12 cellular contexts compared by ENCODE assay signal in genomic region chr7:122802211-122802833, GRCh38.
A peak's percentile ranks its signal among the peaks of the same experiment; 100 is the strongest.
DNase-seq lines count a peak whose midpoint lies in the region; ATAC-seq and TF ChIP-seq lines count a peak whose summit lies in the region.
"Had no signal": no experiment of that assay in that cellular context is flagged by ENCODE, and none has a peak within 500 bp of the region (broad histone marks: within the 10 kb centered on the region; RNA-seq: fewer than 3 reads in every experiment).

No MANE protein-coding gene starts in this region.

- H3K27ac ChIP-seq in CD4-positive, alpha-beta memory T cell (ENCODE audit: low read depth, low read length), result no peak overlapping the region
- H3K27ac ChIP-seq in hepatocyte, result no peak overlapping the region
- H3K27ac ChIP-seq: tibial artery had no signal

- DNase-seq in M059J (ENCODE audit: low read depth) (peak; percentile 2), endothelial cell (ENCODE audit: low spot score) (peak; percentile 23), hepatocyte (ENCODE audit: low spot score) (no peak)
- DNase-seq in CD4-positive, alpha-beta memory T cell, result no peak
- DNase-seq: CD8-positive, alpha-beta T cell; stimulated activated CD4-positive, alpha-beta T cell treated with anti-CD3 and anti-CD28 coated beads, Interleukin-2, amount 100 ng/mL, for 48 hours had no signal

- H3K36me3 ChIP-seq in neuron (ENCODE audit: insufficient read depth, low read length) (no peaks in the 10 kb centered on the region), hepatocyte (replicated peaks; ENCODE audit: insufficient read depth, low read depth) (no peaks in the 10 kb centered on the region)
- no peaks in the 10 kb centered on the region for H3K36me3 ChIP-seq in CD4-positive, alpha-beta memory T cell (ENCODE audit: insufficient read depth, low read length)
- H3K36me3 ChIP-seq: tibial artery had no signal

- no peaks in the 10 kb centered on the region for H3K9me2 ChIP-seq in hepatocyte (replicated peaks; ENCODE audit: insufficient read depth)

- no peaks in the 10 kb centered on the region for H3K9me3 Mint-ChIP-seq in endothelial cell (ENCODE audit: unreplicated experiment)
- peaks cover 0 to 2% (median 0%) of the 10 kb centered on the region in 8 donors for H3K9me3 Mint-ChIP-seq in CD4-positive, alpha-beta memory T cell
- H3K9me3 Mint-ChIP-seq: CD8-positive, alpha-beta T cell had no signal

- no peaks in the 10 kb centered on the region for H3K79me2 ChIP-seq in hepatocyte

- H3K36me3 Mint-ChIP-seq in endothelial cell (ENCODE audit: low read depth, unreplicated experiment), result no peaks in the 10 kb centered on the region
- no peaks in the 10 kb centered on the region for H3K36me3 Mint-ChIP-seq in CD4-positive, alpha-beta memory T cell
- H3K36me3 Mint-ChIP-seq: activated naive CD8-positive, alpha-beta T cell; CD8-positive, alpha-beta T cell had no signal

- H3K4me3 ChIP-seq in neuron (ENCODE audit: low read length) (no peak overlapping the region), hepatocyte (no peak overlapping the region)
- no peak overlapping the region for H3K4me3 ChIP-seq in CD4-positive, alpha-beta memory T cell (ENCODE audit: low read length in 2 of 2)
- H3K4me3 ChIP-seq: tibial artery had no signal

- peaks cover 3% of the 10 kb centered on the region for H3K4me1 ChIP-seq in neuron (ENCODE audit: insufficient read depth, low read length)
- no peaks in the 10 kb centered on the region for H3K4me1 ChIP-seq in CD4-positive, alpha-beta memory T cell (ENCODE audit: insufficient read depth, low read length)
- H3K4me1 ChIP-seq in hepatocyte (ENCODE audit: insufficient read depth), result no peaks in the 10 kb centered on the region

- H2AFZ ChIP-seq in neuron (ENCODE audit: low read depth, low read length) (peak overlapping the region; percentile 2), hepatocyte (no peak overlapping the region)

- H4K20me1 ChIP-seq in hepatocyte (ENCODE audit: insufficient read depth, poor library complexity, severe bottlenecking), result no peaks in the 10 kb centered on the region

- POLR2A ChIA-PET in CD4-positive, alpha-beta memory T cell (lab: Charles Lee; ENCODE audit: partially characterized antibody), result no interaction called here

- no peak overlapping the region for H3K4me2 ChIP-seq in hepatocyte

- CTCF ChIA-PET in CD4-positive, alpha-beta memory T cell (lab: Charles Lee; ENCODE audit: partially characterized antibody), result no interaction called here

- peak overlapping the region; percentile 93 for H3K27ac Mint-ChIP-seq in endothelial cell (ENCODE audit: unreplicated experiment)
- H3K27ac Mint-ChIP-seq in CD4-positive, alpha-beta memory T cell, result peak overlapping the region in 1 of 7 donors; percentile 1
- H3K27ac Mint-ChIP-seq: activated naive CD8-positive, alpha-beta T cell; CD8-positive, alpha-beta T cell had no signal

- WGBS in hepatocyte (ENCODE audit: low lambda C conversion rate, missing lambda C conversion rate), result 75% methylated on average over 6 of the region's 6 CpGs

- ATAC-seq in GM18511 (IDR thresholded peaks at IDR 0.05; ENCODE audit: unreplicated experiment) (peak; percentile 42), HG02970 (IDR thresholded peaks at IDR 0.05; ENCODE audit: low FRiP score, unreplicated experiment) (no peak)
- no peak for ATAC-seq in activated CD4-positive, CD25-positive, alpha-beta regulatory T cell treated with anti-CD3 and anti-CD28 coated beads, Interleukin-2, amount 50 U/mL, for 24 hours
- ATAC-seq: CD8-positive, alpha-beta T cell had no signal

- no peak for TF ChIP-seq CTCF in endothelial cell (IDR thresholded peaks at IDR 0.05; ENCODE audit: unreplicated experiment)
- no peak for TF ChIP-seq CTCF in hepatocyte (IDR thresholded peaks at IDR 0.05; ENCODE audit: poor library complexity)

- H3K9me3 ChIP-seq in neuron (ENCODE audit: low read length) (no peaks in the 10 kb centered on the region), hepatocyte (ENCODE audit: low read depth) (no peaks in the 10 kb centered on the region)
- H3K9me3 ChIP-seq in CD4-positive, alpha-beta memory T cell (ENCODE audit: control insufficient read depth in 1 of 2, low read length in 2 of 2), result no peaks in the 10 kb centered on the region
- H3K9me3 ChIP-seq: tibial artery had no signal

- intact Hi-C loops in CD4-positive, alpha-beta memory T cell (cut with micrococcal nuclease), result no loop called here

- peaks cover 23% of the 10 kb centered on the region for H3K4me1 Mint-ChIP-seq in endothelial cell (ENCODE audit: unreplicated experiment)
- H3K4me1 Mint-ChIP-seq in CD4-positive, alpha-beta memory T cell, result peaks cover 0 to 4% (median 0%) of the 10 kb centered on the region in 4 donors

- no peak overlapping the region for H3K4me3 Mint-ChIP-seq in endothelial cell (ENCODE audit: unreplicated experiment)
- H3K4me3 Mint-ChIP-seq in CD4-positive, alpha-beta memory T cell, result peak overlapping the region in 3 of 8 donors; percentile 2 to 57 (median 2)
- H3K4me3 Mint-ChIP-seq: activated naive CD8-positive, alpha-beta T cell; CD8-positive, alpha-beta T cell had no signal

- H3K27me3 ChIP-seq in neuron (ENCODE audit: insufficient read depth, low read length) (no peaks in the 10 kb centered on the region), hepatocyte (no peaks in the 10 kb centered on the region)
- no peaks in the 10 kb centered on the region for H3K27me3 ChIP-seq in CD4-positive, alpha-beta memory T cell (ENCODE audit: insufficient read depth, low read length)
- H3K27me3 ChIP-seq: tibial artery had no signal

- H3K27me3 Mint-ChIP-seq in endothelial cell (ENCODE audit: unreplicated experiment), result no peaks in the 10 kb centered on the region
- no peaks in the 10 kb centered on the region for H3K27me3 Mint-ChIP-seq in CD4-positive, alpha-beta memory T cell
- H3K27me3 Mint-ChIP-seq: activated naive CD8-positive, alpha-beta T cell had no signal

Comparison
In these comparisons a context has a peak if more than half of its experiments do, and no peak if none do; other contexts are left out.
1. DNase-seq: peak in M059J (single experiment) and endothelial cell (single experiment); none in CD4-positive, alpha-beta memory T cell (0 of 5) and hepatocyte (single experiment).